Comparison of ENCODE assay signal across 1 cellular context in the genomic region with DNA sequence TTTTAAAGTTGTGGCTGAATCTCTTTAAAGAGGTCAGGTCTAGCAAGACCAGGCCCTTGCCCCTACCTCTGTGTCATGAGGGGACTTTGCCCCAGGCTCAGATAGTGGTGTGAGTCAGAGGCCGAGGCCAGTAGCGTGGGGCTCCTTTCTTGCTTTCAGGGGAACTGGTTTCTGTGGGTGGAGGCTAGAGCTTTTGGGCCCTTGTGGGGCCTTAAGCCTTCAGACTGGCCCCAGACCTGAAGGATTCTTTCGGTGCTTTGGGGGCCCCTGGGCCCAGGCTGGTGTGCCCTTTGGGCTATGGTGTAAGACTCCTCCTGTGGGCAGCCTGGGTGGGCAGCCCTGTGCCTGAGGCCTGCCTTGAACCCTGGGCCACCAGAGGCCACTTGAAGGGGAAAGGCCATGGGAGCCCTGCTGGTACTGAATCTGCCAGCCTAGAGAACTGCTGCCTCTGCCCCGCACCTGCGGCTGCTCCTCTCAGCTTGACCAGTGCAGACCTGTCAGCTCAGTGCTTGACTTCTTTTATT.
TF ChIP-seq lines count a peak whose summit lies in the region.

No MANE protein-coding gene starts in this region.

TF ChIP-seq in GM12878, 131 proteins besides CTCF, POLR2A, EP300 and RAD21:
- TF ChIP-seq CREB1 (IDR thresholded peaks at IDR 0.05; ENCODE audit: low read depth) (no peak), CHD2 (IDR thresholded peaks at IDR 0.05; ENCODE audit: borderline replicate concordance, low read depth, low read length) (no peak), JUNB (IDR thresholded peaks at IDR 0.05) (no peak), BMI1 (IDR thresholded peaks at IDR 0.05; ENCODE audit: borderline replicate concordance) (no peak), GABPA (IDR thresholded peaks at IDR 0.05; ENCODE audit: low read depth) (no peak), KDM1A (IDR thresholded peaks at IDR 0.05; ENCODE audit: borderline replicate concordance) (no peak), ATF7 (IDR thresholded peaks at IDR 0.05; ENCODE audit: low read depth) (no peak), POU2F2 (IDR thresholded peaks at IDR 0.05; ENCODE audit: borderline replicate concordance, low read depth, low read length) (no peak), ZNF24 (IDR thresholded peaks at IDR 0.05) (no peak), ESRRA (IDR thresholded peaks at IDR 0.05; ENCODE audit: low read length) (no peak)
- TF ChIP-seq, protein P1, sequence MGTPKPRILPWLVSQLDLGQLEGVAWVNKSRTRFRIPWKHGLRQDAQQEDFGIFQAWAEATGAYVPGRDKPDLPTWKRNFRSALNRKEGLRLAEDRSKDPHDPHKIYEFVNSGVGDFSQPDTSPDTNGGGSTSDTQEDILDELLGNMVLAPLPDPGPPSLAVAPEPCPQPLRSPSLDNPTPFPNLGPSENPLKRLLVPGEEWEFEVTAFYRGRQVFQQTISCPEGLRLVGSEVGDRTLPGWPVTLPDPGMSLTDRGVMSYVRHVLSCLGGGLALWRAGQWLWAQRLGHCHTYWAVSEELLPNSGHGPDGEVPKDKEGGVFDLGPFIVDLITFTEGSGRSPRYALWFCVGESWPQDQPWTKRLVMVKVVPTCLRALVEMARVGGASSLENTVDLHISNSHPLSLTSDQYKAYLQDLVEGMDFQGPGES (IDR thresholded peaks at IDR 0.05) = no peak
- TF ChIP-seq, protein P2, sequence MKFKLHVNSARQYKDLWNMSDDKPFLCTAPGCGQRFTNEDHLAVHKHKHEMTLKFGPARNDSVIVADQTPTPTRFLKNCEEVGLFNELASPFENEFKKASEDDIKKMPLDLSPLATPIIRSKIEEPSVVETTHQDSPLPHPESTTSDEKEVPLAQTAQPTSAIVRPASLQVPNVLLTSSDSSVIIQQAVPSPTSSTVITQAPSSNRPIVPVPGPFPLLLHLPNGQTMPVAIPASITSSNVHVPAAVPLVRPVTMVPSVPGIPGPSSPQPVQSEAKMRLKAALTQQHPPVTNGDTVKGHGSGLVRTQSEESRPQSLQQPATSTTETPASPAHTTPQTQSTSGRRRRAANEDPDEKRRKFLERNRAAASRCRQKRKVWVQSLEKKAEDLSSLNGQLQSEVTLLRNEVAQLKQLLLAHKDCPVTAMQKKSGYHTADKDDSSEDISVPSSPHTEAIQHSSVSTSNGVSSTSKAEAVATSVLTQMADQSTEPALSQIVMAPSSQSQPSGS (IDR thresholded peaks at IDR 0.05; ENCODE audit: low read length) = no peak
- TF ChIP-seq, protein P3, sequence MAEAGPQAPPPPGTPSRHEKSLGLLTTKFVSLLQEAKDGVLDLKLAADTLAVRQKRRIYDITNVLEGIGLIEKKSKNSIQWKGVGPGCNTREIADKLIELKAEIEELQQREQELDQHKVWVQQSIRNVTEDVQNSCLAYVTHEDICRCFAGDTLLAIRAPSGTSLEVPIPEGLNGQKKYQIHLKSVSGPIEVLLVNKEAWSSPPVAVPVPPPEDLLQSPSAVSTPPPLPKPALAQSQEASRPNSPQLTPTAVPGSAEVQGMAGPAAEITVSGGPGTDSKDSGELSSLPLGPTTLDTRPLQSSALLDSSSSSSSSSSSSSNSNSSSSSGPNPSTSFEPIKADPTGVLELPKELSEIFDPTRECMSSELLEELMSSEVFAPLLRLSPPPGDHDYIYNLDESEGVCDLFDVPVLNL (IDR thresholded peaks at IDR 0.05; ENCODE audit: low read depth, low read length) = no peak
